In genomic region chr12:116559330-116560080, GRCh38 we compare ENCODE assay signal across 8 cellular contexts. TPM values are rescaled to one million over a fixed set of nuclear protein-coding genes. Genes with fewer than 3 reads are reported as not detected.
DNase-seq lines count a peak whose midpoint lies in the region; ATAC-seq and TF ChIP-seq lines count a peak whose summit lies in the region.

MAP1LC3B2 (plus strand) TSS chr12:116559381; CDS start chr12:116575943, 16,562 bp downstream.

- peak within 1 kb of the TSS; percentile 29 for H2AK5ac ChIP-seq in mesenchymal stem cell (ENCODE audit: low read length, severe bottlenecking)

- H3K9me3 ChIP-seq in mesenchymal stem cell (ENCODE audit: control insufficient read depth, low read length) = peaks cover 15% of the 10 kb centered on the region

- peak within 1 kb of the TSS; percentile 32 for H2AFZ ChIP-seq in mesenchymal stem cell (ENCODE audit: low read depth, low read length)

- H3K4me3 Mint-ChIP-seq in dendritic cell treated with granulocyte-macrophage colony-stimulating factor and Interleukin-4, amounts not matched to agents 40 ng/mL and 50 ng/mL, for 4 days = peak within 1 kb of the TSS; percentile 61
- no peak within 1 kb of the TSS for H3K4me3 Mint-ChIP-seq in endothelial cell (ENCODE audit: unreplicated experiment)

- H3K4me1 ChIP-seq in mesenchymal stem cell (ENCODE audit: control insufficient read depth, insufficient read depth, low read depth, low read length) = peaks cover 11% of the 10 kb centered on the region

- peak within 1 kb of the TSS in 1 of 2 experiments; percentile 41 for H3K4ac ChIP-seq in mesenchymal stem cell (ENCODE audit: low read depth in 1 of 2, low read length in 2 of 2)

- no peak within 1 kb of the TSS for H3K4me3 ChIP-seq in mesenchymal stem cell (ENCODE audit: insufficient read depth in 1 of 2, low read depth in 1 of 2, low read length in 2 of 2)

- H2BK15ac ChIP-seq in mesenchymal stem cell (ENCODE audit: low read depth, poor library complexity, severe bottlenecking) = no peak within 1 kb of the TSS

- peaks cover 53% of the 10 kb centered on the region for H3K4me1 Mint-ChIP-seq in dendritic cell treated with granulocyte-macrophage colony-stimulating factor and Interleukin-4, amounts not matched to agents 40 ng/mL and 50 ng/mL, for 4 days (ENCODE audit: low read depth)
- H3K4me1 Mint-ChIP-seq in endothelial cell (ENCODE audit: unreplicated experiment) = no peaks in the 10 kb centered on the region

- H3K27ac ChIP-seq in mesenchymal stem cell (ENCODE audit: low read length, poor library complexity, severe bottlenecking) = peak within 1 kb of the TSS; percentile 77

- peak within 1 kb of the TSS; percentile 71 for H3K9ac ChIP-seq in mesenchymal stem cell (ENCODE audit: low read length)

- no peak within 1 kb of the TSS for H3K4me2 ChIP-seq in mesenchymal stem cell (ENCODE audit: low read length, poor library complexity, severe bottlenecking)

- intact Hi-C loops in dendritic cell treated with granulocyte-macrophage colony-stimulating factor and Interleukin-4, amounts not matched to agents 40 ng/mL and 50 ng/mL, for 4 days (cut with micrococcal nuclease) = loop anchor here (2.0 kb wide), 1 partner anchor 21 kb away; no protein-coding TSS in a partner anchor

- H3K36me3 ChIP-seq in mesenchymal stem cell (ENCODE audit: control insufficient read depth in 1 of 2, insufficient read depth in 2 of 2, low read depth in 1 of 2, low read length in 2 of 2) = no peaks in the 10 kb centered on the region

- ATAC-seq in GM21576 (IDR thresholded peaks at IDR 0.05; ENCODE audit: unreplicated experiment) = peak; percentile 75

- H3K27me3 ChIP-seq in mesenchymal stem cell (ENCODE audit: control insufficient read depth in 1 of 2, insufficient read depth in 1 of 2, low read length in 2 of 2) = no peaks in the 10 kb centered on the region

- peaks cover 14% of the 10 kb centered on the region for H3K9me3 Mint-ChIP-seq in dendritic cell treated with granulocyte-macrophage colony-stimulating factor and Interleukin-4, amounts not matched to agents 40 ng/mL and 50 ng/mL, for 4 days
- no peaks in the 10 kb centered on the region for H3K9me3 Mint-ChIP-seq in endothelial cell (ENCODE audit: unreplicated experiment)

- TF ChIP-seq CTCF in endothelial cell (IDR thresholded peaks at IDR 0.05; ENCODE audit: unreplicated experiment) = no peak

- H3K18ac ChIP-seq in mesenchymal stem cell (ENCODE audit: low read depth in 1 of 2, low read length in 2 of 2) = peak within 1 kb of the TSS; percentile 31 to 64

- 36% methylated on average over 13 of the region's 14 CpGs for WGBS in mesenchymal stem cell

- H3K36me3 Mint-ChIP-seq in dendritic cell treated with granulocyte-macrophage colony-stimulating factor and Interleukin-4, amounts not matched to agents 40 ng/mL and 50 ng/mL, for 4 days (ENCODE audit: low read depth) = peaks cover 13% of the 10 kb centered on the region
- no peaks in the 10 kb centered on the region for H3K36me3 Mint-ChIP-seq in endothelial cell (ENCODE audit: low read depth, unreplicated experiment)

- peak within 1 kb of the TSS; percentile 86 for H2BK5ac ChIP-seq in mesenchymal stem cell (ENCODE audit: low read depth, low read length, poor library complexity, severe bottlenecking)

- peak within 1 kb of the TSS; percentile 72 to 84 for H2BK12ac ChIP-seq in mesenchymal stem cell (ENCODE audit: low read length in 2 of 2)

- DNase-seq in DMS79 treated with DMSO at 0.1 percent for 48 hours (lab: John Stamatoyannopoulos, UW) = peak; percentile 38
- DNase-seq in KG1 (lab: John Stamatoyannopoulos, UW) = peak; percentile 92
- peak; percentile 57 to 66 for DNase-seq in activated CD4-positive, alpha-beta T cell treated with anti-CD3 and anti-CD28 coated beads for 4 hours
- peak; percentile 87 for DNase-seq in mesenchymal stem cell
- DNase-seq in stimulated activated CD8-positive, alpha-beta memory T cell treated with anti-CD3 and anti-CD28 coated beads, Interleukin-15, amount 100 ng/mL, for 1 hour (ENCODE audit: low read depth) = peak; percentile 49
- DNase-seq in endothelial cell (ENCODE audit: low spot score) = no peak

- peak within 1 kb of the TSS; percentile 19 for H4K91ac ChIP-seq in mesenchymal stem cell (ENCODE audit: low read length)

- peaks cover 3% of the 10 kb centered on the region for H3K27me3 Mint-ChIP-seq in dendritic cell treated with granulocyte-macrophage colony-stimulating factor and Interleukin-4, amounts not matched to agents 40 ng/mL and 50 ng/mL, for 4 days
- peaks cover 1% of the 10 kb centered on the region for H3K27me3 Mint-ChIP-seq in endothelial cell (ENCODE audit: unreplicated experiment)

- H4K8ac ChIP-seq in mesenchymal stem cell (ENCODE audit: low read length) = peak within 1 kb of the TSS; percentile 73

- peak within 1 kb of the TSS; percentile 96 for H3K27ac Mint-ChIP-seq in dendritic cell treated with granulocyte-macrophage colony-stimulating factor and Interleukin-4, amounts not matched to agents 40 ng/mL and 50 ng/mL, for 4 days
- H3K27ac Mint-ChIP-seq in endothelial cell (ENCODE audit: unreplicated experiment) = no peak within 1 kb of the TSS

- H3K23ac ChIP-seq in mesenchymal stem cell (ENCODE audit: low read length in 2 of 2) = no peak within 1 kb of the TSS

- no peaks in the 10 kb centered on the region for H3K79me1 ChIP-seq in mesenchymal stem cell (replicated peaks; ENCODE audit: low read length, poor library complexity, severe bottlenecking)

- no peak within 1 kb of the TSS for H2BK120ac ChIP-seq in mesenchymal stem cell (ENCODE audit: low read depth, low read length)

- no peak within 1 kb of the TSS for H3K14ac ChIP-seq in mesenchymal stem cell (ENCODE audit: low read length in 2 of 2)

RNA-seq across cellular contexts. Expression of gene MAP1LC3B2, which starts in this region (rescaled TPM):
- 0.32 TPM for polyA plus RNA-seq in mesenchymal stem cell (2013, experiment 1 of 2)
- polyA plus RNA-seq in mesenchymal stem cell (2013, experiment 2 of 2) = 0.60 TPM
- not detected for total RNA-seq in endothelial cell (ENCODE audit: unreplicated experiment)
